ENCODE assay signal across 7 cellular contexts in the genomic region with DNA sequence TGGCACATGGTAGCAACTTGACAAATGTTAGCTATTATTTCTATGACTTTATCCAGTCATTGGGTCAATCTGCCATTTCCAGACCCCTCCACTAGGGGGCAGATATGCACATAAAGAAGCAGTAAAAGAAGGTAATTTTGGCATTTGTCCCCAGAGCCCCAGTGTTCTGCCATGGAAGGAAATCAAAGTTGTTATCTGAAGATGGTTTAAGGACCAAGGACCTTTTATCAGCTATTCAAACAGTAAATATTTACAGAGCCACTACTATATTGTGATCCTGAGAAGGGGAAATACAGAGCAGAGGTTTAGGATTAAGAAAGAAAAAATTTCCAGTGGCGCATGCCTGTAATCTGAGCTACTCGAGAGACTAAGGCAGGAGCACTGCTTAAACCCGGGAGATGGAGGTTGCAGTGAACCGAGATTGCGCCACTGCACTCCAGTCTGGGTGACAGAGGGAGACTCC. TPM values are rescaled to one million over a fixed set of nuclear protein-coding genes. Genes with fewer than 3 reads are reported as not detected.
DNase-seq lines count a peak whose midpoint lies in the region; ATAC-seq, FAIRE-seq and TF ChIP-seq lines count a peak whose summit lies in the region.

No MANE protein-coding gene starts in this region.

- no peak overlapping the region for H3K4me3 Mint-ChIP-seq in activated T-helper 2 cell treated with anti-CD3 and anti-CD28 coated beads, Interferon-gamma antibody, Interleukin-2, Interleukin-4, amounts not matched to agents 10 μg/mL and 5 μg/mL and 100 μg/mL, durations not matched to agents 14 hours and 24 hours and 36 hours (ENCODE audit: low read depth)

- H3K27me3 Mint-ChIP-seq in activated T-helper 2 cell treated with anti-CD3 and anti-CD28 coated beads, Interferon-gamma antibody, Interleukin-2, Interleukin-4, amounts not matched to agents 10 μg/mL and 5 μg/mL and 100 μg/mL, durations not matched to agents 14 hours and 24 hours and 36 hours (ENCODE audit: low read depth): no peaks in the 10 kb centered on the region

- no peak overlapping the region for H3K27ac ChIP-seq in pancreas

- peak; percentile 68 to 82 (median 77) for ATAC-seq in pancreas

- intact Hi-C loops in activated T-helper 2 cell treated with anti-CD3 and anti-CD28 coated beads, Interferon-gamma antibody, Interleukin-2, Interleukin-4, amounts not matched to agents 10 μg/mL and 5 μg/mL and 100 μg/mL, durations not matched to agents 14 hours and 24 hours and 36 hours (cut with micrococcal nuclease): loop anchor here (1.0 to 5.0 kb wide), 4 partner anchors 48 to 152 kb away; a partner anchor contains a TSS
- intact Hi-C loops in pancreas (cut with DNase I): loop anchor here in 1 of 3 donors (10.0 kb wide), 1 partner anchor 141 kb away; a partner anchor contains a TSS

- H3K36me3 ChIP-seq in pancreas: peaks cover 0 to 7% (median 0%) of the 10 kb centered on the region in 3 donors

- WGBS in pancreas, 2 donors: 45 to 46% methylated on average over 5 of the region's 5 CpGs

- H3K4me3 ChIP-seq in LNCaP clone FGC (ENCODE audit: low read depth, low read length) (no peak overlapping the region), fibroblast of villous mesenchyme (ENCODE audit: low read depth, low read length) (no peak overlapping the region), pancreas (no peak overlapping the region)

- H3K4me1 Mint-ChIP-seq in activated T-helper 2 cell treated with anti-CD3 and anti-CD28 coated beads, Interferon-gamma antibody, Interleukin-2, Interleukin-4, amounts not matched to agents 10 μg/mL and 5 μg/mL and 100 μg/mL, durations not matched to agents 14 hours and 24 hours and 36 hours (ENCODE audit: low read depth): peaks cover 13% of the 10 kb centered on the region

- peaks cover 36% of the 10 kb centered on the region for H3K36me3 Mint-ChIP-seq in activated T-helper 2 cell treated with anti-CD3 and anti-CD28 coated beads, Interferon-gamma antibody, Interleukin-2, Interleukin-4, amounts not matched to agents 10 μg/mL and 5 μg/mL and 100 μg/mL, durations not matched to agents 14 hours and 24 hours and 36 hours (ENCODE audit: low read depth)

- FAIRE-seq in pancreas (lab: Jason Lieb, UNC) (no peak), urothelium cell line (lab: Jason Lieb, UNC) (no peak)

- H3K9me3 ChIP-seq in pancreas: no peaks in the 10 kb centered on the region

- no peak overlapping the region for H3K27ac Mint-ChIP-seq in activated T-helper 2 cell treated with anti-CD3 and anti-CD28 coated beads, Interferon-gamma antibody, Interleukin-2, Interleukin-4, amounts not matched to agents 10 μg/mL and 5 μg/mL and 100 μg/mL, durations not matched to agents 14 hours and 24 hours and 36 hours

- TF ChIP-seq CTCF in GM12872 (IDR thresholded peaks at IDR 0.05; ENCODE audit: insufficient read depth, low read depth, low read length) (peak; percentile 80), LNCaP clone FGC (IDR thresholded peaks at IDR 0.05; ENCODE audit: control insufficient read depth, extremely low read depth, insufficient read depth) (peak; percentile 79), fibroblast of villous mesenchyme (IDR thresholded peaks at IDR 0.05; ENCODE audit: insufficient read depth, low read depth, low read length) (peak; percentile 82), pancreas (IDR thresholded peaks at IDR 0.05) (peak; percentile 69 to 92 (median 80))

- H3K4me1 ChIP-seq in pancreas: no peaks in the 10 kb centered on the region

- H3K27me3 ChIP-seq in pancreas: no peaks in the 10 kb centered on the region

- H3K9me3 Mint-ChIP-seq in activated T-helper 2 cell treated with anti-CD3 and anti-CD28 coated beads, Interferon-gamma antibody, Interleukin-2, Interleukin-4, amounts not matched to agents 10 μg/mL and 5 μg/mL and 100 μg/mL, durations not matched to agents 14 hours and 24 hours and 36 hours: no peaks in the 10 kb centered on the region

- DNase-seq in LNCaP clone FGC (ENCODE audit: low read depth) (peak; percentile 93), SHP77 (lab: John Stamatoyannopoulos, UW) (peak; percentile 7 to 49), fibroblast of villous mesenchyme (ENCODE audit: low read depth) (peak; percentile 83), pancreas (peak in 5 of 6 donors; percentile 66 to 80 (median 77)), urothelium cell line (ENCODE audit: low spot score) (peak; percentile 66)
- DNase-seq in activated T-helper 2 cell treated with anti-CD3 and anti-CD28 coated beads, Interferon-gamma antibody, Interleukin-2, Interleukin-4, amounts not matched to agents 10 μg/mL and 5 μg/mL and 100 μg/mL, durations not matched to agents 14 hours and 24 hours and 36 hours (ENCODE audit: low spot score): peak; percentile 60

RNA-seq across cellular contexts. Expression of a gene that starts 20.0 kb away (rescaled TPM):
- total RNA-seq in activated T-helper 2 cell treated with anti-CD3 and anti-CD28 coated beads, Interferon-gamma antibody, Interleukin-2, Interleukin-4, amounts not matched to agents 10 μg/mL and 5 μg/mL and 100 μg/mL, durations not matched to agents 14 hours and 24 hours and 36 hours: 125 and 129 TPM in 2 replicates
- 37.7 and 64.8 TPM in 2 replicates for total RNA-seq in fibroblast of villous mesenchyme
- 10 to 100 TPM; 22.6 to 48.2 (median 32.3) TPM for total RNA-seq in pancreas
- polyA plus RNA-seq in pancreas: 10 to 100 TPM; 41.0 to 43.8 TPM

RNA-seq across cellular contexts. Expression of a gene that starts 35.2 kb away (rescaled TPM):
- total RNA-seq in activated T-helper 2 cell treated with anti-CD3 and anti-CD28 coated beads, Interferon-gamma antibody, Interleukin-2, Interleukin-4, amounts not matched to agents 10 μg/mL and 5 μg/mL and 100 μg/mL, durations not matched to agents 14 hours and 24 hours and 36 hours: 3.6 and 4.2 TPM in 2 replicates
- total RNA-seq in fibroblast of villous mesenchyme: 2.2 and 7.4 TPM in 2 replicates
- total RNA-seq in pancreas: 1 to 10 TPM; 2.5 to 5.8 (median 3.8) TPM
- 1 to 10 TPM; 8.4 to 9.7 TPM for polyA plus RNA-seq in pancreas

RNA-seq across cellular contexts. Expression of a gene that starts 37.8 kb away (rescaled TPM):
- total RNA-seq in activated T-helper 2 cell treated with anti-CD3 and anti-CD28 coated beads, Interferon-gamma antibody, Interleukin-2, Interleukin-4, amounts not matched to agents 10 μg/mL and 5 μg/mL and 100 μg/mL, durations not matched to agents 14 hours and 24 hours and 36 hours: 8.0 and 8.2 TPM in 2 replicates
- total RNA-seq in fibroblast of villous mesenchyme: 6.1 and 8.2 TPM in 2 replicates
- 1 to 10 TPM; 3.7 to 6.4 (median 4.2) TPM for total RNA-seq in pancreas
- 10 to 100 TPM; 10.2 to 10.5 TPM for polyA plus RNA-seq in pancreas

RNA-seq across cellular contexts. Expression of a gene that starts 44.0 kb away (rescaled TPM):
- 1,712 and 1,733 TPM in 2 replicates for total RNA-seq in activated T-helper 2 cell treated with anti-CD3 and anti-CD28 coated beads, Interferon-gamma antibody, Interleukin-2, Interleukin-4, amounts not matched to agents 10 μg/mL and 5 μg/mL and 100 μg/mL, durations not matched to agents 14 hours and 24 hours and 36 hours
- total RNA-seq in fibroblast of villous mesenchyme (336 and 532 TPM in 2 replicates), pancreas (100 to 1,000 TPM; 551 to 988 (median 835) TPM)
- 100 to 1,000 TPM; 305 to 640 TPM for polyA plus RNA-seq in pancreas

RNA-seq across cellular contexts. Expression of a gene that starts 46.2 kb away (rescaled TPM):
- 19.4 and 21.5 TPM in 2 replicates for total RNA-seq in activated T-helper 2 cell treated with anti-CD3 and anti-CD28 coated beads, Interferon-gamma antibody, Interleukin-2, Interleukin-4, amounts not matched to agents 10 μg/mL and 5 μg/mL and 100 μg/mL, durations not matched to agents 14 hours and 24 hours and 36 hours
- total RNA-seq in fibroblast of villous mesenchyme: 148 and 185 TPM in 2 replicates
- total RNA-seq in pancreas: 10 to 100 TPM in 1 of 6 donors, 1 to 10 TPM in 4, under 1 TPM in 1; 0.94 to 10.6 (median 5.3) TPM
- polyA plus RNA-seq in pancreas: 10 to 100 TPM; 11.7 to 17.7 TPM

Comparison
In these comparisons a context has a peak if more than half of its experiments do, and no peak if none do; other contexts are left out.
1. DNase-seq: peak in every context shown above with its lines; median percentile 93 in LNCaP clone FGC; 83 in fibroblast of villous mesenchyme; 77 in pancreas; 66 in urothelium cell line; 60 in activated T-helper 2 cell treated with anti-CD3 and anti-CD28 coated beads, Interferon-gamma antibody, Interleukin-2, Interleukin-4, amounts not matched to agents 10 μg/mL and 5 μg/mL and 100 μg/mL, durations not matched to agents 14 hours and 24 hours and 36 hours; 28 in SHP77.